20 cellular contexts compared by ENCODE assay signal in genomic region chr2:69022548-69022947, GRCh38. TPM values are rescaled to one million over a fixed set of nuclear protein-coding genes. Genes with fewer than 3 reads are reported as not detected.
DNase-seq lines count a peak whose midpoint lies in the region; ATAC-seq and TF ChIP-seq lines count a peak whose summit lies in the region.
"Had no signal": no experiment of that assay in that cellular context is flagged by ENCODE, and none has a peak within 500 bp of the region (broad histone marks: within the 10 kb centered on the region; RNA-seq: fewer than 3 reads in every experiment).

No MANE protein-coding gene starts in this region.

- no peaks in the 10 kb centered on the region for H3K36me3 ChIP-seq in PC-3 (ENCODE audit: low read depth, low read length)
- no peaks in the 10 kb centered on the region for H3K36me3 ChIP-seq in mucosa of descending colon (ENCODE audit: low read depth)
- H3K36me3 ChIP-seq: BLaER1 had no signal

- H3K4me1 ChIP-seq in PC-3 (ENCODE audit: insufficient read depth, low read length) (peaks cover 14% of the 10 kb centered on the region), mucosa of descending colon (ENCODE audit: low read depth) (peaks cover 9% of the 10 kb centered on the region)
- H3K4me1 ChIP-seq: BLaER1 had no signal

- CTCF ChIA-PET in activated CD4-positive, alpha-beta T cell treated with anti-CD3 and anti-CD28 coated beads for 36 hours (lab: Charles Lee), result interaction anchor here (1.0 kb wide), 1 partner anchor 284 kb away, joined by 3 read pairs; no protein-coding TSS in a partner anchor
- CTCF ChIA-PET in PC-3 (lab: Charles Lee), result interaction anchor here (0.5 kb wide), 1 partner anchor 10 kb away, joined by 3 read pairs; the partner anchor contains the start of gene ANTXR1

- no TSS peak for BruUV-seq in PC-3 (replicated peaks; lab: Mats Ljungman, UMichigan)

- H3K9me2 ChIP-seq in PC-3 (replicated peaks; ENCODE audit: low read length), result no peaks in the 10 kb centered on the region

- H3K9me3 ChIP-seq in PC-3 (ENCODE audit: low read length), result no peaks in the 10 kb centered on the region
- H3K9me3 ChIP-seq in mucosa of descending colon, result no peaks in the 10 kb centered on the region

- H3K27me3 Mint-ChIP-seq in activated CD4-positive, alpha-beta T cell treated with anti-CD3 and anti-CD28 coated beads, Interleukin-2, amount 10 ng/mL, durations not matched to agents 24 days and 14 days, result peaks cover 41% of the 10 kb centered on the region
- H3K27me3 Mint-ChIP-seq in activated CD4-positive, alpha-beta T cell treated with anti-CD3 and anti-CD28 coated beads for 36 hours, result peaks cover 32% of the 10 kb centered on the region

- H3K27me3 ChIP-seq in PC-3 (ENCODE audit: low read length), result no peaks in the 10 kb centered on the region
- H3K27me3 ChIP-seq: BLaER1 had no signal

- intact Hi-C loops in activated CD4-positive, alpha-beta T cell treated with anti-CD3 and anti-CD28 coated beads, Interleukin-2, amount 10 ng/mL, durations not matched to agents 24 days and 14 days (cut with micrococcal nuclease), result no loop called here
- intact Hi-C loops in activated CD4-positive, alpha-beta T cell treated with anti-CD3 and anti-CD28 coated beads for 36 hours (cut with DNase I, micrococcal nuclease), result no loop called here
- intact Hi-C loops in PC-3 (cut with micrococcal nuclease) (no loop called here), mucosa of descending colon (cut with DNase I, micrococcal nuclease) (no loop called here)

- DNase-seq in activated CD4-positive, alpha-beta T cell treated with anti-CD3 and anti-CD28 coated beads, Interleukin-2, amount 10 ng/mL, durations not matched to agents 24 days and 14 days, result peak; percentile 41
- DNase-seq in activated CD4-positive, alpha-beta T cell treated with anti-CD3 and anti-CD28 coated beads for 36 hours, result no peak
- DNase-seq in PC-3 (peak; percentile 85), mucosa of descending colon (no peak), AML-193 (lab: John Stamatoyannopoulos, UW) (no peak)
- DNase-seq: 8988T; CD8-positive, alpha-beta T cell; DND-41; GF-D8; MV-4-11; NCI-H1417; NCI-H187 treated with DMSO at 0.1 percent for 48 hours; NCI-H446; NCI-H748 treated with DMSO at 0.1 percent for 48 hours had no signal

- POLR2A ChIA-PET in activated CD4-positive, alpha-beta T cell treated with anti-CD3 and anti-CD28 coated beads for 36 hours (lab: Charles Lee), result no interaction called here
- POLR2A ChIA-PET in PC-3 (lab: Charles Lee; ENCODE audit: unreplicated experiment), result interaction anchor here (0.6 kb wide), 1 partner anchor 313 kb away, joined by 3 read pairs; no protein-coding TSS in a partner anchor

- H3K4me3 ChIP-seq in PC-3 (ENCODE audit: low read length) (no peak overlapping the region), mucosa of descending colon (no peak overlapping the region)
- H3K4me3 ChIP-seq: BLaER1 had no signal

- TF ChIP-seq CTCF in PC-3 (conservative IDR thresholded peaks at IDR 0.05; ENCODE audit: low read depth, low read length) (no peak), mucosa of descending colon (IDR thresholded peaks at IDR 0.05) (no peak)

- no peak for ATAC-seq in activated CD4-positive, alpha-beta T cell treated with anti-CD3 and anti-CD28 coated beads for 36 hours
- ATAC-seq in PC-3 (peak; percentile 66), esophagus mucosa (peak; percentile 97), mucosa of descending colon (peak; percentile 82), GM21576 (IDR thresholded peaks at IDR 0.05; ENCODE audit: unreplicated experiment) (no peak), HG03108 (IDR thresholded peaks at IDR 0.05; ENCODE audit: unreplicated experiment) (no peak)
- ATAC-seq: CD8-positive, alpha-beta T cell; Right ventricle myocardium inferior had no signal

- no peaks in the 10 kb centered on the region for H3F3A ChIP-seq in PC-3 (ENCODE audit: low read length, unreplicated experiment)

- no peaks in the 10 kb centered on the region for H3K36me3 Mint-ChIP-seq in activated CD4-positive, alpha-beta T cell treated with anti-CD3 and anti-CD28 coated beads, Interleukin-2, amount 10 ng/mL, durations not matched to agents 24 days and 14 days (ENCODE audit: low read depth)
- H3K36me3 Mint-ChIP-seq in activated CD4-positive, alpha-beta T cell treated with anti-CD3 and anti-CD28 coated beads for 36 hours (ENCODE audit: low read depth), result no peaks in the 10 kb centered on the region
- H3K36me3 Mint-ChIP-seq: CD8-positive, alpha-beta T cell had no signal

- no peaks in the 10 kb centered on the region for H3K9me3 Mint-ChIP-seq in activated CD4-positive, alpha-beta T cell treated with anti-CD3 and anti-CD28 coated beads, Interleukin-2, amount 10 ng/mL, durations not matched to agents 24 days and 14 days
- H3K9me3 Mint-ChIP-seq in activated CD4-positive, alpha-beta T cell treated with anti-CD3 and anti-CD28 coated beads for 36 hours (ENCODE audit: low read depth), result no peaks in the 10 kb centered on the region
- H3K9me3 Mint-ChIP-seq: CD8-positive, alpha-beta T cell had no signal

- no peak overlapping the region for H3K9ac ChIP-seq in PC-3 (ENCODE audit: low read length)
- H3K9ac ChIP-seq: BLaER1 had no signal

- no peak overlapping the region for H3K4me3 Mint-ChIP-seq in activated CD4-positive, alpha-beta T cell treated with anti-CD3 and anti-CD28 coated beads, Interleukin-2, amount 10 ng/mL, durations not matched to agents 24 days and 14 days
- no peak overlapping the region for H3K4me3 Mint-ChIP-seq in activated CD4-positive, alpha-beta T cell treated with anti-CD3 and anti-CD28 coated beads for 36 hours
- H3K4me3 Mint-ChIP-seq: CD8-positive, alpha-beta T cell had no signal

- no peak overlapping the region for H3K4me2 ChIP-seq in PC-3 (ENCODE audit: low read length)
- H3K4me2 ChIP-seq: BLaER1 had no signal

- no peaks in the 10 kb centered on the region for H3K4me1 Mint-ChIP-seq in activated CD4-positive, alpha-beta T cell treated with anti-CD3 and anti-CD28 coated beads, Interleukin-2, amount 10 ng/mL, durations not matched to agents 24 days and 14 days
- H3K4me1 Mint-ChIP-seq in activated CD4-positive, alpha-beta T cell treated with anti-CD3 and anti-CD28 coated beads for 36 hours, result no peaks in the 10 kb centered on the region

- H3K79me2 ChIP-seq in PC-3 (ENCODE audit: low read length), result peaks cover 90% of the 10 kb centered on the region

- H3K27ac ChIP-seq in PC-3 (ENCODE audit: low read length), result no peak overlapping the region
- H3K27ac ChIP-seq: BLaER1 had no signal

- no peak overlapping the region for H2AFZ ChIP-seq in PC-3 (ENCODE audit: low read length)

- no peaks in the 10 kb centered on the region for H4K20me1 ChIP-seq in PC-3 (ENCODE audit: low read length)
- H4K20me1 ChIP-seq: BLaER1 had no signal

- no peak overlapping the region for H3K27ac Mint-ChIP-seq in activated CD4-positive, alpha-beta T cell treated with anti-CD3 and anti-CD28 coated beads, Interleukin-2, amount 10 ng/mL, durations not matched to agents 24 days and 14 days
- no peak overlapping the region for H3K27ac Mint-ChIP-seq in activated CD4-positive, alpha-beta T cell treated with anti-CD3 and anti-CD28 coated beads for 36 hours
- H3K27ac Mint-ChIP-seq: CD8-positive, alpha-beta T cell had no signal

RNA-seq across cellular contexts. Expression of gene ANTXR1, which starts 9.6 kb away (rescaled TPM):
- 0.09 TPM in 1 of 2 replicates, not detected in the other for total RNA-seq in activated CD4-positive, alpha-beta T cell treated with anti-CD3 and anti-CD28 coated beads, Interleukin-2, amount 10 ng/mL, durations not matched to agents 24 days and 14 days
- under 1 TPM in 1 of 2 experiments, not detected in 1; 0.32 TPM for total RNA-seq in activated CD4-positive, alpha-beta T cell treated with anti-CD3 and anti-CD28 coated beads for 36 hours
- 31.1 and 31.2 TPM in 2 replicates for total RNA-seq in PC-3 (2014; rRNA removed)
- 13.9 TPM for total RNA-seq in esophagus mucosa
- 10 to 100 TPM; 10.7 to 77.7 (median 18.6) TPM for total RNA-seq in mucosa of descending colon
- total RNA-seq: CD8-positive, alpha-beta T cell had no signal

RNA-seq across cellular contexts. Expression of gene GKN1, which starts 48.1 kb away (rescaled TPM):
- total RNA-seq in activated CD4-positive, alpha-beta T cell treated with anti-CD3 and anti-CD28 coated beads, Interleukin-2, amount 10 ng/mL, durations not matched to agents 24 days and 14 days, result not detected in 2 replicates
- not detected for total RNA-seq in activated CD4-positive, alpha-beta T cell treated with anti-CD3 and anti-CD28 coated beads for 36 hours
- total RNA-seq in PC-3 (2014; rRNA removed) (not detected in 2 replicates), esophagus mucosa (not detected), mucosa of descending colon (not detected)
- total RNA-seq: CD8-positive, alpha-beta T cell; H1; Right ventricle myocardium inferior had no signal

Comparison
In these comparisons a context has a peak if more than half of its experiments do, and no peak if none do; other contexts are left out.
1. DNase-seq: peak in activated CD4-positive, alpha-beta T cell treated with anti-CD3 and anti-CD28 coated beads, Interleukin-2, amount 10 ng/mL, durations not matched to agents 24 days and 14 days (single experiment) and PC-3 (single experiment); none in activated CD4-positive, alpha-beta T cell treated with anti-CD3 and anti-CD28 coated beads for 36 hours (single experiment), mucosa of descending colon (0 of 3) and AML-193 (0 of 2).
2. ATAC-seq: peak in PC-3 (single experiment), esophagus mucosa (single experiment) and mucosa of descending colon (single experiment); none in activated CD4-positive, alpha-beta T cell treated with anti-CD3 and anti-CD28 coated beads for 36 hours (single experiment), GM21576 (single experiment) and HG03108 (single experiment).
3. RNA of gene ANTXR1, which starts 9.6 kb away (total RNA-seq): 31.1 to 31.2 TPM in PC-3, 10.7 to 77.7 TPM in mucosa of descending colon and 13.9 TPM in esophagus mucosa (single experiment); 0.32 TPM in activated CD4-positive, alpha-beta T cell treated with anti-CD3 and anti-CD28 coated beads for 36 hours and 0.09 TPM in activated CD4-positive, alpha-beta T cell treated with anti-CD3 and anti-CD28 coated beads, Interleukin-2, amount 10 ng/mL, durations not matched to agents 24 days and 14 days; every median in the first group is over 4 times any median in the second.